ENCODE assay signal across 8 cellular contexts in the genomic region with DNA sequence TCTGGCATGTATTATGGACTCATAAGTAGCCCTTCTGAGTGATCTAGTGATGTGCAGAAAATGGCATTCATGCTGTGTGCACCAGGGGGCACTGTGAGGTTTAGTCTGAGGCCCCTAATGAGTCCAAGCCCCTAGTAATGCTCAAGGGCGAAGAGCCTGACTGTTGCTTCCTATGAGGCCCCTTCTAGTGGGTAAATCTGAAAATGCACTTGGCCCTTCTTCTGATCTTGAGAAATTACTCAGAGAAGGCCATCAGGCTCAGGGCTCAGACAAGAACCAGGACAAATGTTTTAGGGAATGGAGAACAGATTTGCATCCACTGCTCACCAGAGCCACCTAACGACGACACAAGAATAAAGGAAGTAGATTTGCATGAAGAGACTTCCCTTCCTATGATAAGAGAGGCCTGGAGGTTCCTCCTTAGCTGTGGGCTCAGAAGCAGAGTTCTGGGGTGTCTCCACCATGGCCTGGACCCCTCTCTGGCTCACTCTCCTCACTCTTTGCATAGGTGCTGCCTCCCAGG.
A peak's percentile ranks its signal among the peaks of the same experiment; 100 is the strongest.
DNase-seq lines count a peak whose midpoint lies in the region; ATAC-seq, FAIRE-seq and TF ChIP-seq lines count a peak whose summit lies in the region.

No MANE protein-coding gene starts in this region.

- no peak overlapping the region for H3K4me3 Mint-ChIP-seq in T-helper 2 cell treated with Interferon-gamma antibody and Interleukin-4, amounts not matched to agents 5 μg/mL and 100 μg/mL, for 36 hours

- H3K9ac ChIP-seq in DND-41 (ENCODE audit: low read depth, low read length) (no peak overlapping the region), KMS-11 (no peak overlapping the region), mucosa of rectum (ENCODE audit: low read depth in 1 of 2, low read length in 2 of 2) (no peak overlapping the region)

- peak; percentile 42 for FAIRE-seq in urothelium cell line (lab: Jason Lieb, UNC)

- H4K20me1 ChIP-seq in DND-41 (ENCODE audit: insufficient read depth, low read length): no peaks in the 10 kb centered on the region
- H4K20me1 ChIP-seq in KMS-11 (ENCODE audit: insufficient read depth): no peaks in the 10 kb centered on the region

- H2AFZ ChIP-seq in DND-41 (ENCODE audit: low read depth, low read length) (no peak overlapping the region), KMS-11 (ENCODE audit: low read depth) (peak overlapping the region; percentile 84)

- TF ChIP-seq POLR2A in vagina (IDR thresholded peaks at IDR 0.05): no peak

- peaks cover 28% of the 10 kb centered on the region for H3K4me1 Mint-ChIP-seq in T-helper 2 cell treated with Interferon-gamma antibody and Interleukin-4, amounts not matched to agents 5 μg/mL and 100 μg/mL, for 36 hours (ENCODE audit: low read depth)

- H3K4me2 ChIP-seq in DND-41 (ENCODE audit: insufficient read depth, low read length): no peak overlapping the region
- peak overlapping the region; percentile 34; the same call in 1 of the 2 replicates for H3K4me2 ChIP-seq in KMS-11

- no peak overlapping the region for H3K4me3 ChIP-seq in DND-41 (ENCODE audit: low read depth in 1 of 2, low read length in 2 of 2)
- no peak overlapping the region for H3K4me3 ChIP-seq in KMS-11 (IDR thresholded peaks at IDR 0.05; ENCODE audit: insufficient read depth, low read depth, low read length)
- no peak overlapping the region for H3K4me3 ChIP-seq in dorsolateral prefrontal cortex
- peak overlapping the region in 1 of 2 donors; percentile 1 for H3K4me3 ChIP-seq in mucosa of rectum (ENCODE audit: low read length in 2 of 2)
- H3K4me3 ChIP-seq in vagina: no peak overlapping the region

- H3K27ac ChIP-seq in DND-41 (ENCODE audit: low read length) (no peak overlapping the region), KMS-11 (0 out of 2 replicates have a peak overlapping the region, but pooled peaks have one; percentile 23), dorsolateral prefrontal cortex (peak overlapping the region in 5 of 59 donors; percentile 28 to 52 (median 37)), mucosa of rectum (ENCODE audit: low read depth in 2 of 2, low read length in 2 of 2) (peak overlapping the region; percentile 66 to 82), vagina (no peak overlapping the region)

- intact Hi-C loops in dorsolateral prefrontal cortex (cut with DNase I): no loop called here
- intact Hi-C loops in vagina (cut with DNase I): no loop called here

- H3K9me3 Mint-ChIP-seq in T-helper 2 cell treated with Interferon-gamma antibody and Interleukin-4, amounts not matched to agents 5 μg/mL and 100 μg/mL, for 36 hours: no peaks in the 10 kb centered on the region

- H3K36me3 Mint-ChIP-seq in T-helper 2 cell treated with Interferon-gamma antibody and Interleukin-4, amounts not matched to agents 5 μg/mL and 100 μg/mL, for 36 hours (ENCODE audit: low read depth): no peaks in the 10 kb centered on the region

- H3K27me3 Mint-ChIP-seq in T-helper 2 cell treated with Interferon-gamma antibody and Interleukin-4, amounts not matched to agents 5 μg/mL and 100 μg/mL, for 36 hours (ENCODE audit: low read depth): peaks cover 4% of the 10 kb centered on the region

- H3K36me3 ChIP-seq in DND-41 (ENCODE audit: insufficient read depth, low read length) (no peaks in the 10 kb centered on the region), KMS-11 (ENCODE audit: insufficient read depth) (no peaks in the 10 kb centered on the region), mucosa of rectum (ENCODE audit: control insufficient read depth in 2 of 2, insufficient read depth in 2 of 2, low read length in 2 of 2) (no peaks in the 10 kb centered on the region), vagina (no peaks in the 10 kb centered on the region)

- peak; percentile 90 for ATAC-seq in DND-41 (ENCODE audit: insufficient read depth, low read depth)
- peak; percentile 54 for ATAC-seq in GM21447 (IDR thresholded peaks at IDR 0.05; ENCODE audit: unreplicated experiment)

- peak overlapping the region; percentile 20 for H3K27ac Mint-ChIP-seq in T-helper 2 cell treated with Interferon-gamma antibody and Interleukin-4, amounts not matched to agents 5 μg/mL and 100 μg/mL, for 36 hours

- DNase-seq in DND-41 (peak; percentile 65), dorsolateral prefrontal cortex (no peak), urothelium cell line (ENCODE audit: low spot score) (peak; percentile 53), vagina (ENCODE audit: extremely low spot score in 2 of 2) (no peak)
- DNase-seq in T-helper 2 cell treated with Interferon-gamma antibody and Interleukin-4, amounts not matched to agents 5 μg/mL and 100 μg/mL, for 36 hours (ENCODE audit: low spot score): peak; percentile 32

- H3K9me3 ChIP-seq in DND-41 (ENCODE audit: insufficient read depth, low read length, severe bottlenecking) (no peaks in the 10 kb centered on the region), mucosa of rectum (ENCODE audit: control insufficient read depth in 2 of 2, low read length in 2 of 2) (no peaks in the 10 kb centered on the region), vagina (no peaks in the 10 kb centered on the region)

- H3K4me1 ChIP-seq in DND-41 (ENCODE audit: insufficient read depth, low read length): peaks cover 4% of the 10 kb centered on the region
- H3K4me1 ChIP-seq in KMS-11 (ENCODE audit: low read depth, poor library complexity, severe bottlenecking): peaks cover 14% of the 10 kb centered on the region
- H3K4me1 ChIP-seq in mucosa of rectum (ENCODE audit: control insufficient read depth in 2 of 2, insufficient read depth in 2 of 2, low read length in 2 of 2): peaks cover 0 to 8% of the 10 kb centered on the region in 2 donors
- H3K4me1 ChIP-seq in vagina: no peaks in the 10 kb centered on the region

- H3K27me3 ChIP-seq in DND-41 (ENCODE audit: insufficient read depth, low read length, poor library complexity) (no peaks in the 10 kb centered on the region), KMS-11 (ENCODE audit: insufficient read depth, low read depth) (no peaks in the 10 kb centered on the region), dorsolateral prefrontal cortex (peaks cover 0 to 11% (median 0%) of the 10 kb centered on the region in 45 donors), mucosa of rectum (ENCODE audit: control insufficient read depth in 2 of 2, insufficient read depth in 2 of 2, low read length in 2 of 2) (no peaks in the 10 kb centered on the region), vagina (no peaks in the 10 kb centered on the region)

- H3K79me2 ChIP-seq in DND-41 (ENCODE audit: insufficient read depth, low read length): no peaks in the 10 kb centered on the region
- H3K79me2 ChIP-seq in KMS-11 (ENCODE audit: insufficient read depth, low read depth): no peaks in the 10 kb centered on the region

- TF ChIP-seq CTCF in DND-41 (IDR thresholded peaks at IDR 0.05; ENCODE audit: borderline replicate concordance, extremely low read depth, low read length, poor library complexity, severe bottlenecking) (peak; percentile 75), KMS-11 (conservative IDR thresholded peaks at IDR 0.05; ENCODE audit: low read depth, low read length) (peak; percentile 88), dorsolateral prefrontal cortex (IDR thresholded peaks at IDR 0.05 in 54 of 56, conservative IDR thresholded peaks at IDR 0.05 in 2 of 56; ENCODE audit: low read depth in 1 of 56, partially characterized antibody in 56 of 56) (peak in 44 of 56 donors; percentile 10 to 45 (median 30)), vagina (IDR thresholded peaks at IDR 0.05) (peak in 1 of 3 experiments; percentile 19)

Comparison
In these comparisons a context has a peak if more than half of its experiments do, and no peak if none do; other contexts are left out.
1. DNase-seq: peak in DND-41 (single experiment), T-helper 2 cell treated with Interferon-gamma antibody and Interleukin-4, amounts not matched to agents 5 μg/mL and 100 μg/mL, for 36 hours (single experiment) and urothelium cell line (single experiment); none in dorsolateral prefrontal cortex (0 of 10) and vagina (0 of 2).
2. H3K27ac ChIP-seq: peak in KMS-11 (single experiment) and mucosa of rectum (2 of 2); none in DND-41 (single experiment) and vagina (single experiment).